13 cellular contexts compared by ENCODE assay signal in genomic region chr10:37488792-37489657, GRCh38.
DNase-seq lines count a peak whose midpoint lies in the region; ATAC-seq, FAIRE-seq and TF ChIP-seq lines count a peak whose summit lies in the region.
"Had no signal": no experiment of that assay in that cellular context is flagged by ENCODE, and none has a peak within 500 bp of the region (broad histone marks: within the 10 kb centered on the region; RNA-seq: fewer than 3 reads in every experiment).

No MANE protein-coding gene starts in this region.

- no peaks in the 10 kb centered on the region for H3K9me3 ChIP-seq in SK-N-SH
- no peaks in the 10 kb centered on the region for H3K9me3 ChIP-seq in heart left ventricle
- H3K9me3 ChIP-seq: BLaER1 treated with 17β-estradiol and CSF1 and Interleukin-3, amounts not matched to agents 10 nM and 100 nM had no signal

- 0% methylated on average over 10 of the region's 10 CpGs for WGBS in SK-N-SH (ENCODE audit: low lambda C conversion rate)
- WGBS in heart left ventricle, 4 donors: 69 to 79% (median 72%) methylated on average over 10 of the region's 10 CpGs

- no peaks in the 10 kb centered on the region for H4K20me1 ChIP-seq in SK-N-SH (ENCODE audit: insufficient read depth)
- H4K20me1 ChIP-seq: BLaER1 treated with 17β-estradiol and CSF1 and Interleukin-3, amounts not matched to agents 10 nM and 100 nM had no signal

- DNase-seq in AG09309 (ENCODE audit: low read depth): peak; percentile 73
- DNase-seq in HS-27A (ENCODE audit: low read depth): peak; percentile 74
- DNase-seq in SK-N-SH: no peak
- DNase-seq in iris pigment epithelial cell (ENCODE audit: low read depth): peak; percentile 11
- no peak for DNase-seq in medulla oblongata (ENCODE audit: extremely low spot score)
- DNase-seq in GM12892 (ENCODE audit: insufficient read length): no peak
- no peak for DNase-seq in heart left ventricle
- DNase-seq: activated CD4-positive, alpha-beta T cell treated with anti-CD3 and anti-CD28 coated beads, Interleukin-2, amount 50 U/mL, for 4 hours; NCI-H1092; NCI-H446; occipital lobe had no signal

- no peaks in the 10 kb centered on the region for H3K4me1 ChIP-seq in SK-N-SH (ENCODE audit: control insufficient read depth in 1 of 2, insufficient read depth in 2 of 2, low read depth in 1 of 2, low read length in 1 of 2)
- H3K4me1 ChIP-seq in heart left ventricle: no peaks in the 10 kb centered on the region
- H3K4me1 ChIP-seq: BLaER1 treated with 17β-estradiol and CSF1 and Interleukin-3, amounts not matched to agents 10 nM and 100 nM had no signal

- H3K27me3 ChIP-seq in SK-N-SH (ENCODE audit: insufficient read depth) (no peaks in the 10 kb centered on the region), heart left ventricle (peaks cover 0 to 4% (median 0%) of the 10 kb centered on the region in 9 donors)
- H3K27me3 ChIP-seq: BLaER1 treated with 17β-estradiol and CSF1 and Interleukin-3, amounts not matched to agents 10 nM and 100 nM had no signal

- H3K4me3 ChIP-seq in AG09309 (ENCODE audit: control insufficient read depth, low read depth, low read length) (no peak overlapping the region), SK-N-SH (ENCODE audit: low read depth in 2 of 2, low read length in 1 of 2) (0 out of 4 replicates have a peak overlapping the region, but pooled peaks of 1 of the 2 experiments have one; percentile 11), heart left ventricle (no peak overlapping the region)
- H3K4me3 ChIP-seq: BLaER1 treated with 17β-estradiol and CSF1 and Interleukin-3, amounts not matched to agents 10 nM and 100 nM had no signal

- POLR2A ChIA-PET in SK-N-SH (lab: Yijun Ruan, JAX): no interaction called here

- no peak for TF ChIP-seq EP300 in SK-N-SH (IDR thresholded peaks at IDR 0.05; ENCODE audit: borderline replicate concordance in 1 of 2, low read depth in 1 of 2, low read length in 1 of 2)

- TF ChIP-seq RAD21 in SK-N-SH (IDR thresholded peaks at IDR 0.05; ENCODE audit: low read length): no peak

- intact Hi-C loops in heart left ventricle (cut with DNase I): no loop called here

- ATAC-seq in GM21526 (IDR thresholded peaks at IDR 0.05; ENCODE audit: low FRiP score, unreplicated experiment) (no peak), heart left ventricle (no peak)

- peaks cover 17% of the 10 kb centered on the region for H3F3A ChIP-seq in SK-N-SH (replicated peaks; ENCODE audit: insufficient read depth)

- H2AFZ ChIP-seq in SK-N-SH (ENCODE audit: low read depth): peak overlapping the region; percentile 59; the same call in 1 of the 2 replicates

- H3K27ac ChIP-seq in SK-N-SH (ENCODE audit: low read depth in 2 of 2, low read length in 1 of 2): peak overlapping the region in 1 of 2 experiments; percentile 72; a peak in 2 of 4 replicates
- no peak overlapping the region for H3K27ac ChIP-seq in heart left ventricle
- H3K27ac ChIP-seq: BLaER1 treated with 17β-estradiol and CSF1 and Interleukin-3, amounts not matched to agents 10 nM and 100 nM had no signal

- H3K9me2 ChIP-seq in SK-N-SH: no peaks in the 10 kb centered on the region

- CTCF ChIA-PET in SK-N-SH (lab: Yijun Ruan, JAX): interaction anchor here (0.6 to 1.2 kb wide), 2 partner anchors 18 to 29 kb away, joined by 3 read pairs; no protein-coding TSS in a partner anchor

- peak overlapping the region; percentile 67 for H3K4me2 ChIP-seq in SK-N-SH
- H3K4me2 ChIP-seq: BLaER1 treated with 17β-estradiol and CSF1 and Interleukin-3, amounts not matched to agents 10 nM and 100 nM had no signal

- H3K79me2 ChIP-seq in SK-N-SH (ENCODE audit: insufficient read depth): no peaks in the 10 kb centered on the region

- TF ChIP-seq CTCF in AG09309 (IDR thresholded peaks at IDR 0.05; ENCODE audit: control insufficient read depth, insufficient read depth, low read depth, low read length, missing control alignments) (peak; percentile 12), SK-N-SH (IDR thresholded peaks at IDR 0.05) (peak; percentile 9; the same call in 1 of the 2 replicates), heart left ventricle (IDR thresholded peaks at IDR 0.05) (no peak)

- H3K36me3 ChIP-seq in SK-N-SH (replicated peaks in 1 of 2; ENCODE audit: control insufficient read depth in 1 of 2, insufficient read depth in 2 of 2, low read length in 1 of 2) (no peaks in the 10 kb centered on the region), heart left ventricle (no peaks in the 10 kb centered on the region)
- H3K36me3 ChIP-seq: BLaER1 treated with 17β-estradiol and CSF1 and Interleukin-3, amounts not matched to agents 10 nM and 100 nM had no signal

- no peak for FAIRE-seq in GM12892 (lab: Jason Lieb, UNC)

- H3K9ac ChIP-seq in SK-N-SH: peak overlapping the region; percentile 32; the same call in 1 of the 2 replicates
- H3K9ac ChIP-seq: BLaER1 treated with 17β-estradiol and CSF1 and Interleukin-3, amounts not matched to agents 10 nM and 100 nM had no signal

- TF ChIP-seq POLR2A in GM12892 (IDR thresholded peaks at IDR 0.05; ENCODE audit: low read depth, low read length): no peak
- TF ChIP-seq POLR2A in heart left ventricle (IDR thresholded peaks at IDR 0.05): no peak

TF ChIP-seq in SK-N-SH, 30 proteins besides CTCF, POLR2A, EP300 and RAD21:
- TF ChIP-seq, protein P1, sequence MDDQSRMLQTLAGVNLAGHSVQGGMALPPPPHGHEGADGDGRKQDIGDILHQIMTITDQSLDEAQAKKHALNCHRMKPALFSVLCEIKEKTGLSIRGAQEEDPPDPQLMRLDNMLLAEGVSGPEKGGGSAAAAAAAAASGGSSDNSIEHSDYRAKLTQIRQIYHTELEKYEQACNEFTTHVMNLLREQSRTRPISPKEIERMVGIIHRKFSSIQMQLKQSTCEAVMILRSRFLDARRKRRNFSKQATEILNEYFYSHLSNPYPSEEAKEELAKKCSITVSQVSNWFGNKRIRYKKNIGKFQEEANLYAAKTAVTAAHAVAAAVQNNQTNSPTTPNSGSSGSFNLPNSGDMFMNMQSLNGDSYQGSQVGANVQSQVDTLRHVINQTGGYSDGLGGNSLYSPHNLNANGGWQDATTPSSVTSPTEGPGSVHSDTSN (IDR thresholded peaks at IDR 0.05): 0 out of 2 replicates have a peak, but pooled peaks have one; percentile 5
- peak; percentile 26; the same call in 1 of the 2 replicates for TF ChIP-seq TCF12 (IDR thresholded peaks at IDR 0.05)
- TF ChIP-seq, protein P2, sequence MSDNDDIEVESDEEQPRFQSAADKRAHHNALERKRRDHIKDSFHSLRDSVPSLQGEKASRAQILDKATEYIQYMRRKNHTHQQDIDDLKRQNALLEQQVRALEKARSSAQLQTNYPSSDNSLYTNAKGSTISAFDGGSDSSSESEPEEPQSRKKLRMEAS (IDR thresholded peaks at IDR 0.05; ENCODE audit: low read depth): no peak
- TF ChIP-seq JUND (IDR thresholded peaks at IDR 0.05): 0 out of 2 replicates have a peak, but pooled peaks have one; percentile 4
- TF ChIP-seq, protein P3, sequence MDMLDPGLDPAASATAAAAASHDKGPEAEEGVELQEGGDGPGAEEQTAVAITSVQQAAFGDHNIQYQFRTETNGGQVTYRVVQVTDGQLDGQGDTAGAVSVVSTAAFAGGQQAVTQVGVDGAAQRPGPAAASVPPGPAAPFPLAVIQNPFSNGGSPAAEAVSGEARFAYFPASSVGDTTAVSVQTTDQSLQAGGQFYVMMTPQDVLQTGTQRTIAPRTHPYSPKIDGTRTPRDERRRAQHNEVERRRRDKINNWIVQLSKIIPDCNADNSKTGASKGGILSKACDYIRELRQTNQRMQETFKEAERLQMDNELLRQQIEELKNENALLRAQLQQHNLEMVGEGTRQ (IDR thresholded peaks at IDR 0.05; ENCODE audit: borderline replicate concordance, low read depth, low read length): no peak
TF ChIP-seq in SK-N-SH: peak in this region for 3.

Comparison
In these comparisons a context has a peak if more than half of its experiments do, and no peak if none do; other contexts are left out.
1. DNase-seq: peak in AG09309 (single experiment), HS-27A (single experiment) and iris pigment epithelial cell (single experiment); none in SK-N-SH (single experiment), medulla oblongata (single experiment), GM12892 (single experiment) and heart left ventricle (0 of 5).
2. CTCF ChIP-seq: peak in AG09309 (single experiment) and SK-N-SH (single experiment); none in heart left ventricle (0 of 12).